ENCODE assay signal across 6 cellular contexts in genomic region chr9:136438548-136438908, GRCh38. TPM values are rescaled to one million over a fixed set of nuclear protein-coding genes. Genes with fewer than 3 reads are reported as not detected.
DNase-seq lines count a peak whose midpoint lies in the region; ATAC-seq and TF ChIP-seq lines count a peak whose summit lies in the region.

No MANE protein-coding gene starts in this region.

- TF ChIP-seq CTCF in CD14-positive monocyte (IDR thresholded peaks at IDR 0.05) = no peak
- TF ChIP-seq CTCF in choroid plexus epithelial cell (conservative IDR thresholded peaks at IDR 0.05; ENCODE audit: low read depth, low read length) = no peak
- TF ChIP-seq CTCF in osteocyte (IDR thresholded peaks at IDR 0.05) = no peak
- TF ChIP-seq CTCF in GM13977 (IDR thresholded peaks at IDR 0.05; ENCODE audit: extremely low read depth, insufficient read depth, missing control alignments) = no peak

- in situ Hi-C loops in GM13977 (cut with MboI; ENCODE audit: low pct_unique_long_range_greater_than_20kb, low sequenced_read_pairs, unreplicated experiment) = no loop called here

- intact Hi-C loops in CD14-positive monocyte (cut with micrococcal nuclease) = no loop called here

- H3K27me3 Mint-ChIP-seq in CD14-positive monocyte (ENCODE audit: low read depth in 3 of 3) = peaks cover 5 to 11% (median 6%) of the 10 kb centered on the region in 3 donors
- H3K27me3 Mint-ChIP-seq in osteocyte (ENCODE audit: unreplicated experiment) = no peaks in the 10 kb centered on the region

- H3K4me3 ChIP-seq in choroid plexus epithelial cell (ENCODE audit: low read depth, low read length) = peak overlapping the region; percentile 81

- H3K4me1 Mint-ChIP-seq in CD14-positive monocyte (peaks cover 25% of the 10 kb centered on the region), osteocyte (ENCODE audit: unreplicated experiment) (peaks cover 26% of the 10 kb centered on the region)

- H3K4me3 Mint-ChIP-seq in CD14-positive monocyte = peak overlapping the region; percentile 79 to 89
- H3K4me3 Mint-ChIP-seq in osteocyte (ENCODE audit: unreplicated experiment) = peak overlapping the region; percentile 84

- H3K27ac Mint-ChIP-seq in CD14-positive monocyte = peak overlapping the region in 1 of 7 donors; percentile 58
- no peak overlapping the region for H3K27ac Mint-ChIP-seq in osteocyte (ENCODE audit: unreplicated experiment)

- ATAC-seq in HG02885 (IDR thresholded peaks at IDR 0.05; ENCODE audit: poor library complexity, unreplicated experiment) = peak; percentile 15
- no peak for ATAC-seq in GM19463 (IDR thresholded peaks at IDR 0.05; ENCODE audit: unreplicated experiment)

- no peaks in the 10 kb centered on the region for H3K9me3 Mint-ChIP-seq in CD14-positive monocyte
- no peaks in the 10 kb centered on the region for H3K9me3 Mint-ChIP-seq in osteocyte (ENCODE audit: unreplicated experiment)

- H3K36me3 Mint-ChIP-seq in CD14-positive monocyte = peaks cover 23 to 55% of the 10 kb centered on the region in 2 donors
- peaks cover 26% of the 10 kb centered on the region for H3K36me3 Mint-ChIP-seq in osteocyte (ENCODE audit: unreplicated experiment)

- no peak for DNase-seq in CD14-positive monocyte (ENCODE audit: low spot score)
- peak; percentile 33 for DNase-seq in choroid plexus epithelial cell (ENCODE audit: low read depth)
- no peak for DNase-seq in osteocyte (ENCODE audit: extremely low spot score, unreplicated experiment)
- DNase-seq in GM13977 (ENCODE audit: low spot score) = no peak

RNA-seq across cellular contexts. Expression of gene INPP5E, which starts 1.1 kb away (rescaled TPM):
- polyA plus RNA-seq in CD14-positive monocyte = 1 to 10 TPM; 1.0 TPM
- total RNA-seq in osteocyte = 16.0 and 16.7 TPM in 2 replicates

RNA-seq across cellular contexts. Expression of gene PMPCA, which starts 28.1 kb away (rescaled TPM):
- 10 to 100 TPM; 23.1 to 24.9 TPM for polyA plus RNA-seq in CD14-positive monocyte
- total RNA-seq in osteocyte = 51.9 and 52.8 TPM in 2 replicates

RNA-seq across cellular contexts. Expression of gene ENTR1, which starts 28.1 kb away (rescaled TPM):
- 1 to 10 TPM; 3.3 to 9.6 TPM for polyA plus RNA-seq in CD14-positive monocyte
- total RNA-seq in osteocyte = 54.8 and 57.9 TPM in 2 replicates

RNA-seq across cellular contexts. Expression of gene SNAPC4, which starts 38.6 kb away (rescaled TPM):
- 1 to 10 TPM in 1 of 2 donors, under 1 TPM in 1; 0.59 to 1.2 TPM for polyA plus RNA-seq in CD14-positive monocyte
- 8.9 and 9.9 TPM in 2 replicates for total RNA-seq in osteocyte

RNA-seq across cellular contexts. Expression of gene SEC16A, which starts 44.3 kb away (rescaled TPM):
- polyA plus RNA-seq in CD14-positive monocyte = 10 to 100 TPM; 11.1 to 19.1 TPM
- 85.0 and 88.5 TPM in 2 replicates for total RNA-seq in osteocyte
